In the genomic region with DNA sequence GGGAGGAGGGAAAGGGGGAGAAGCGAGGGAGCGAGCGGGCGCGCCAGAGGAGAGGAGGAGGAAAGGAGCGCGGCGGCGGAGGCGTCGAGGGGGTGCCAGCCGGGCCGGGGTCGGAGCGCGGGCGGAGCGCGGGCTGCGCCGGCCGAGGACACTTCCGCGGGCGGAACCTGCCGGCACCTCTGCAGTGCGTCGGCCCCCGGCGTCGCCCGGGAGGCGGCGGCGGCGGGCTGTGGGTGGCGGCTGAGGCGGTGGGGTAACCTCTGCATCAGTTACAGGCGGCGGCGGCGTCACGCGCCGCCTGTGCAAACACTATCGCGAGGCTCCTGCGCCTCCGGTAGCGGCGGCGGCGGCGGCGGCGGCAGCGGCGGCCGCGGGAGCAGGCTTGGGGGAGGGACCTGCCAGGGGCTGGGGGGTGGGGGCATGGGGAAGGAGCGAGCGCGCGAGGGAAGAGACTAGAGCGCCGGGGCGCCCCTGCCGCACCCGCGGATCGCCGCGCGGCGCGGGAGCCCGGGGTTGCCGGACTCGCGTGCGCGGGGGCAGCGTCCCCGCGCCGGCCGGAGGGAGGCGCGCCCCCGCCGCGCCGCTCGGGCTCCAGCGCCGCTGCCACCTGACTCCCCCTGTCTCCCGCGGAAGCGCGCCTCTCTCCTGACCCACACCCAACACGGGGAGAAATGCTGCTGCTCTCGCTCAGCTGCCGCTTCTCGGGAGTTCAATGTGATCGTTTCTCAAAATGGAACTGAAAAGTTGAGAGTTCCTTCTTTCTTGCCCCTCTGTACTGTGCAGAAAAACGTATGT, we compare ENCODE assay signal across 8 cellular contexts. TPM values are rescaled to one million over a fixed set of nuclear protein-coding genes. Genes with fewer than 3 reads are reported as not detected.
DNase-seq lines count a peak whose midpoint lies in the region; ATAC-seq and TF ChIP-seq lines count a peak whose summit lies in the region.

A gene (minus strand): TSS at position 264 of the 795 bp plus-strand sequence. CDS start 465 bp downstream, outside the sequence.

- H3K27me3 ChIP-seq in right cardiac atrium (ENCODE audit: control insufficient read depth, insufficient read depth) (no peaks in the 10 kb centered on the region), rectal smooth muscle tissue (ENCODE audit: control insufficient read depth, insufficient read depth, low read length) (no peaks in the 10 kb centered on the region), vagina (no peaks in the 10 kb centered on the region)

- peak in 1 of 2 donors; percentile 43 for TF ChIP-seq POLR2A in vagina (IDR thresholded peaks at IDR 0.05)

- H3K4me1 ChIP-seq in right cardiac atrium (ENCODE audit: control insufficient read depth, insufficient read depth, low read length) (no peaks in the 10 kb centered on the region), rectal smooth muscle tissue (ENCODE audit: control insufficient read depth, insufficient read depth, low read length) (peaks cover 8% of the 10 kb centered on the region), vagina (peaks cover 17% of the 10 kb centered on the region)

- H3K36me3 ChIP-seq in rectal smooth muscle tissue (ENCODE audit: control insufficient read depth, insufficient read depth, low read length) (no peaks in the 10 kb centered on the region), vagina (no peaks in the 10 kb centered on the region)

- TF ChIP-seq CTCF in GM12875 (IDR thresholded peaks at IDR 0.05; ENCODE audit: borderline replicate concordance, insufficient read depth, low read depth, low read length) (0 out of 2 replicates have a peak, but pooled peaks have one; percentile 10), vagina (IDR thresholded peaks at IDR 0.05) (no peak)

- H3K9me3 ChIP-seq in right cardiac atrium (ENCODE audit: control insufficient read depth, low read length) (no peaks in the 10 kb centered on the region), vagina (no peaks in the 10 kb centered on the region)

- intact Hi-C loops in right cardiac atrium (cut with DNase I) = loop anchor here in 1 of 4 donors (5.0 kb wide), 1 partner anchor 189 kb away; no protein-coding TSS in a partner anchor
- intact Hi-C loops in vagina (cut with DNase I) = loop anchor here (5.0 kb wide), 1 partner anchor 189 kb away; no protein-coding TSS in a partner anchor

- H3K27ac ChIP-seq in angular gyrus (ENCODE audit: low read depth, low read length) = peak within 1 kb of the TSS; percentile 86
- H3K27ac ChIP-seq in right cardiac atrium (ENCODE audit: low read length) = peak within 1 kb of the TSS; percentile 95
- H3K27ac ChIP-seq in rectal smooth muscle tissue (ENCODE audit: low read depth, low read length) = peak within 1 kb of the TSS; percentile 98
- peak within 1 kb of the TSS; percentile 96 for H3K27ac ChIP-seq in vagina

- peak within 1 kb of the TSS; percentile 66 for H3K9ac ChIP-seq in rectal smooth muscle tissue (ENCODE audit: low read length)

- DNase-seq in NCI-H128 (lab: John Stamatoyannopoulos, UW; ENCODE audit: unreplicated experiment) = peak; percentile 36
- peak; percentile 61 to 93 (median 76) for DNase-seq in T-helper 2 cell
- peak; percentile 72 to 88 (median 88) for DNase-seq in right cardiac atrium
- DNase-seq in vagina (ENCODE audit: extremely low spot score in 2 of 2) = no peak

- peak; percentile 61 for ATAC-seq in HG02678 (IDR thresholded peaks at IDR 0.05; ENCODE audit: unreplicated experiment)
- ATAC-seq in right cardiac atrium = peak; percentile 82 to 86

- WGBS in right cardiac atrium = under 1% methylated on average over 106 of the region's 106 CpGs

- peak within 1 kb of the TSS; percentile 83 for H3K4me3 ChIP-seq in GM12875 (ENCODE audit: low read depth, low read length)
- H3K4me3 ChIP-seq in right cardiac atrium (ENCODE audit: low read length) = peak within 1 kb of the TSS; percentile 90
- H3K4me3 ChIP-seq in rectal smooth muscle tissue (ENCODE audit: low read length) = peak within 1 kb of the TSS; percentile 90
- peak within 1 kb of the TSS; percentile 82 to 85 for H3K4me3 ChIP-seq in vagina

RNA-seq across cellular contexts. Expression of the gene that starts here (rescaled TPM):
- total RNA-seq in right cardiac atrium = 10 to 100 TPM; 32.6 to 35.3 (median 33.2) TPM
- 7.3 TPM for polyA plus RNA-seq in right cardiac atrium
- 35.8 TPM for total RNA-seq in vagina

Comparison
In these comparisons a context has a peak if more than half of its experiments do, and no peak if none do; other contexts are left out.
1. DNase-seq: peak in NCI-H128 (single experiment), T-helper 2 cell (5 of 5) and right cardiac atrium (3 of 3); none in vagina (0 of 2).
2. Peak in every context shown above with its lines, with median percentiles within 50 percentile points of each other: H3K4me3 ChIP-seq and H3K27ac ChIP-seq.